27 cellular contexts compared by ENCODE assay signal in the genomic region with DNA sequence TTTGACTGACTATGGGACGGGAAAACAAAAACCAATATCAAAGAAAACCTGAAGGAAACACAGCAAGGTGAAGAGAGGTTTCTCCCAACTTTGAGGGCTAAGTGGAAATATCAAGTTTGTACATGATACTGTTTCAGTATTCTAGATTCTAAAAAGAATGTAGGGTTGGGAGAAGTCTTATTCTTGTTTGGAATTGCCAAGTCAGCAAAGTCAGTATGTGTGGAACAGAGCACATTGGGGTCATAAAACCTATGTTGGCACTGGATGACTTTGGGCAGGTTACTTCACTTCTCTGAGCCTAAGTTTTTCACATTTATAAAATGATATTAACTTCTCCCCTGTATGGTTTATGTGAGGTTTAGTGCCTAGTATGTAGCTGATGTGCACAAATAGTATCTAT.
"Had no signal": no experiment of that assay in that cellular context is flagged by ENCODE, and none has a peak within 500 bp of the region (broad histone marks: within the 10 kb centered on the region; RNA-seq: fewer than 3 reads in every experiment).

No MANE protein-coding gene starts in this region.

- FAIRE-seq: endometrium, islet of Langerhans, keratinocyte had no signal

- H3K4me3 Mint-ChIP-seq: dendritic cell treated with granulocyte-macrophage colony-stimulating factor and Interleukin-4, amounts not matched to agents 40 ng/mL and 50 ng/mL, for 4 days; effector memory CD8-positive, alpha-beta T cell; endodermal cell; naive thymus-derived CD4-positive, alpha-beta T cell had no signal

- H3K27me3 ChIP-seq: colonic mucosa, esophagus squamous epithelium, gastrocnemius medialis, heart right ventricle, left lung had no signal

- DNase-seq: colonic mucosa; cortex of kidney; effector CD8-positive, alpha-beta T cell; effector memory CD8-positive, alpha-beta T cell; endodermal cell; erythroblast; esophagus squamous epithelium; foreskin fibroblast; foreskin melanocyte; gastrocnemius medialis; glutamatergic neuron; head of caudate nucleus; heart right ventricle; hippocampal formation; left cardiac atrium; left lung; left ventricle myocardium superior; lower lobe of right lung; mesenchymal stem cell; midbrain; naive thymus-derived CD4-positive, alpha-beta T cell had no signal

- H3K36me3 Mint-ChIP-seq: naive thymus-derived CD4-positive, alpha-beta T cell had no signal

- H3K36me3 ChIP-seq: colonic mucosa, esophagus squamous epithelium, gastrocnemius medialis, heart right ventricle, left lung, lower lobe of right lung had no signal

- H3K27me3 Mint-ChIP-seq: dendritic cell treated with granulocyte-macrophage colony-stimulating factor and Interleukin-4, amounts not matched to agents 40 ng/mL and 50 ng/mL, for 4 days; effector memory CD8-positive, alpha-beta T cell had no signal

- H3K27ac Mint-ChIP-seq: dendritic cell treated with granulocyte-macrophage colony-stimulating factor and Interleukin-4, amounts not matched to agents 40 ng/mL and 50 ng/mL, for 4 days; effector memory CD8-positive, alpha-beta T cell; endodermal cell had no signal

- H3K4me1 ChIP-seq: colonic mucosa, esophagus squamous epithelium, gastrocnemius medialis, heart right ventricle, left lung, lower lobe of right lung had no signal

- H3K4me3 ChIP-seq: colonic mucosa, esophagus squamous epithelium, gastrocnemius medialis, heart right ventricle, left lung, lower lobe of right lung had no signal

- H3K9me3 ChIP-seq: colonic mucosa, esophagus squamous epithelium, gastrocnemius medialis, left lung, lower lobe of right lung had no signal

- H3K9me3 Mint-ChIP-seq: dendritic cell treated with granulocyte-macrophage colony-stimulating factor and Interleukin-4, amounts not matched to agents 40 ng/mL and 50 ng/mL, for 4 days had no signal

- ATAC-seq: effector memory CD8-positive, alpha-beta T cell; esophagus mucosa; gastrocnemius medialis; heart right ventricle; left cardiac atrium; left lung; left ventricle myocardium superior; lower lobe of right lung; naive thymus-derived CD4-positive, alpha-beta T cell had no signal

- H3K27ac ChIP-seq: colonic mucosa, epithelial cell of prostate, esophagus squamous epithelium, gastrocnemius medialis, heart right ventricle, left lung, lower lobe of right lung had no signal

- H3K4me1 Mint-ChIP-seq: naive thymus-derived CD4-positive, alpha-beta T cell had no signal
